ENCODE assay signal across 8 cellular contexts in the genomic region with DNA sequence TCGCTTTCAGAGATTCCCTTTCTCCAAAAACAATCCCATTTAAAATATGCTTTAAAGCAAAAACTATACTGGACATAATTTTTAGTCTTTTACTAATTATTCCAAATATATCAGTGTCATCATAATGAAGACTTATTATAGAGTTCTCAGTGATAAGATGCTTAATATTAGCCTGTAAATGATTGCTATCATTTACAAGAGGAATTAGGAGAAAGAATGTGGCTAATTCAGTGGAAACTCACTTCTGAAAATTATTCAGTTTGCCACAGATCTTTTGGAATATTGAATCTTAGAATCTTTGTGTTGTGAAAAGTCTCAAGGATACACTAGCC.
"Had no signal": no experiment of that assay in that cellular context is flagged by ENCODE, and none has a peak within 500 bp of the region (broad histone marks: within the 10 kb centered on the region; RNA-seq: fewer than 3 reads in every experiment).

No MANE protein-coding gene starts in this region.

- H3K27me3 ChIP-seq: neural progenitor cell, thyroid gland, uterus had no signal

- H3K36me3 ChIP-seq: neural progenitor cell, thyroid gland, uterus, WERI-Rb-1 had no signal

- H3K36me3 Mint-ChIP-seq: activated naive CD4-positive, alpha-beta T cell treated with anti-CD3 and anti-CD28 coated beads, Interleukin-2, amount 10 ng/mL, durations not matched to agents 7 days and 5 days; neural progenitor cell had no signal

- H3K4me3 ChIP-seq: neural progenitor cell, thyroid gland, uterus had no signal

- H3K9me3 ChIP-seq: thyroid gland, uterus had no signal

- H3K9me3 Mint-ChIP-seq: activated naive CD4-positive, alpha-beta T cell treated with anti-CD3 and anti-CD28 coated beads, Interleukin-2, amount 10 ng/mL, durations not matched to agents 7 days and 5 days; activated T-cell treated with anti-CD3 and anti-CD28 coated beads, Interleukin-2, amount 50 U/mL, for 24 hours; stimulated activated effector memory CD8-positive, alpha-beta T cell treated with anti-CD3 and anti-CD28 coated beads, Interleukin-12 subunit alpha, Interleukin-12 subunit beta, amount 100 ng/mL, for 72 hours had no signal

- H3K4me3 Mint-ChIP-seq: activated naive CD4-positive, alpha-beta T cell treated with anti-CD3 and anti-CD28 coated beads, Interleukin-2, amount 10 ng/mL, durations not matched to agents 7 days and 5 days; activated T-cell treated with anti-CD3 and anti-CD28 coated beads, Interleukin-2, amount 50 U/mL, for 24 hours; neural progenitor cell; stimulated activated effector memory CD8-positive, alpha-beta T cell treated with anti-CD3 and anti-CD28 coated beads, Interleukin-12 subunit alpha, Interleukin-12 subunit beta, amount 100 ng/mL, for 72 hours; T-helper 17 cell had no signal

- H3K4me2 ChIP-seq: neural progenitor cell had no signal

- H3K27ac ChIP-seq: neural progenitor cell, thyroid gland, uterus, WERI-Rb-1 had no signal

- H3K27me3 Mint-ChIP-seq: activated T-cell treated with anti-CD3 and anti-CD28 coated beads, Interleukin-2, amount 50 U/mL, for 24 hours; T-helper 17 cell had no signal

- H3K4me1 Mint-ChIP-seq: neural progenitor cell had no signal

- H3K27ac Mint-ChIP-seq: activated naive CD4-positive, alpha-beta T cell treated with anti-CD3 and anti-CD28 coated beads, Interleukin-2, amount 10 ng/mL, durations not matched to agents 7 days and 5 days; activated T-cell treated with anti-CD3 and anti-CD28 coated beads, Interleukin-2, amount 50 U/mL, for 24 hours; neural progenitor cell; stimulated activated effector memory CD8-positive, alpha-beta T cell treated with anti-CD3 and anti-CD28 coated beads, Interleukin-12 subunit alpha, Interleukin-12 subunit beta, amount 100 ng/mL, for 72 hours; T-helper 17 cell had no signal

- H3K4me1 ChIP-seq: neural progenitor cell, uterus had no signal
